In genomic region chr10:78033623-78034470, GRCh38 we compare ENCODE assay signal across 8 cellular contexts. TPM values are rescaled to one million over a fixed set of nuclear protein-coding genes. Genes with fewer than 3 reads are reported as not detected.
A peak's percentile ranks its signal among the peaks of the same experiment; 100 is the strongest.
DNase-seq lines count a peak whose midpoint lies in the region; ATAC-seq and TF ChIP-seq lines count a peak whose summit lies in the region.

RPS24 (plus strand) TSS chr10:78033863; CDS start chr10:78033902, 39 bp downstream.

- no peaks in the 10 kb centered on the region for H3K9me3 Mint-ChIP-seq in activated T-helper 2 cell treated with anti-CD3 and anti-CD28 coated beads, Interferon-gamma antibody, Interleukin-2, Interleukin-4, amounts not matched to agents 10 μg/mL and 5 μg/mL and 100 μg/mL, durations not matched to agents 14 hours and 24 hours and 36 hours
- H3K9me3 Mint-ChIP-seq in naive thymus-derived CD8-positive, alpha-beta T cell: peaks cover 0 to 4% (median 0%) of the 10 kb centered on the region in 9 donors

- peaks cover 35% of the 10 kb centered on the region for H3K4me1 Mint-ChIP-seq in activated T-helper 2 cell treated with anti-CD3 and anti-CD28 coated beads, Interferon-gamma antibody, Interleukin-2, Interleukin-4, amounts not matched to agents 10 μg/mL and 5 μg/mL and 100 μg/mL, durations not matched to agents 14 hours and 24 hours and 36 hours (ENCODE audit: low read depth)
- H3K4me1 Mint-ChIP-seq in naive thymus-derived CD8-positive, alpha-beta T cell: peaks cover 25 to 67% (median 57%) of the 10 kb centered on the region in 4 donors

- H3K27ac Mint-ChIP-seq in activated T-helper 2 cell treated with anti-CD3 and anti-CD28 coated beads, Interferon-gamma antibody, Interleukin-2, Interleukin-4, amounts not matched to agents 10 μg/mL and 5 μg/mL and 100 μg/mL, durations not matched to agents 14 hours and 24 hours and 36 hours: peak within 1 kb of the TSS; percentile 80
- H3K27ac Mint-ChIP-seq in naive thymus-derived CD8-positive, alpha-beta T cell: peak within 1 kb of the TSS; percentile 86 to 96 (median 94)

- H3K4me3 ChIP-seq in RWPE2 (ENCODE audit: severe bottlenecking) (peak within 1 kb of the TSS; percentile 55), fibroblast of mammary gland (ENCODE audit: control insufficient read depth, low read depth, low read length) (peak within 1 kb of the TSS; percentile 72)

- H3K27ac ChIP-seq in RWPE2 (ENCODE audit: poor library complexity, severe bottlenecking): peak within 1 kb of the TSS; percentile 67

- POLR2A ChIA-PET in naive thymus-derived CD8-positive, alpha-beta T cell (lab: Charles Lee): interaction anchor here (0.6 to 1.4 kb wide), 8 partner anchors 10 to 1288 kb away, joined by 3 to 4 read pairs (median 4); no protein-coding TSS in a partner anchor

- H3K4me3 Mint-ChIP-seq in activated T-helper 2 cell treated with anti-CD3 and anti-CD28 coated beads, Interferon-gamma antibody, Interleukin-2, Interleukin-4, amounts not matched to agents 10 μg/mL and 5 μg/mL and 100 μg/mL, durations not matched to agents 14 hours and 24 hours and 36 hours (ENCODE audit: low read depth): peak within 1 kb of the TSS; percentile 89
- H3K4me3 Mint-ChIP-seq in naive thymus-derived CD8-positive, alpha-beta T cell: peak within 1 kb of the TSS; percentile 86 to 98 (median 94)

- peak; percentile 97 for DNase-seq in EH (ENCODE audit: low read depth)
- DNase-seq in H4 (ENCODE audit: low spot score): peak; percentile 93
- DNase-seq in LoVo (ENCODE audit: low spot score): peak; percentile 98
- DNase-seq in RWPE2 (ENCODE audit: low spot score): peak; percentile 92
- DNase-seq in activated T-helper 2 cell treated with anti-CD3 and anti-CD28 coated beads, Interferon-gamma antibody, Interleukin-2, Interleukin-4, amounts not matched to agents 10 μg/mL and 5 μg/mL and 100 μg/mL, durations not matched to agents 14 hours and 24 hours and 36 hours (ENCODE audit: low spot score): peak; percentile 93
- peak; percentile 98 for DNase-seq in fibroblast of mammary gland (ENCODE audit: low read depth)
- peak; percentile 88 to 97 (median 93) for DNase-seq in naive thymus-derived CD8-positive, alpha-beta T cell
- DNase-seq in stimulated activated naive CD4-positive, alpha-beta T cell (lab: John Stamatoyannopoulos, UW): peak; percentile 89 to 96 (median 92)

- intact Hi-C loops in activated T-helper 2 cell treated with anti-CD3 and anti-CD28 coated beads, Interferon-gamma antibody, Interleukin-2, Interleukin-4, amounts not matched to agents 10 μg/mL and 5 μg/mL and 100 μg/mL, durations not matched to agents 14 hours and 24 hours and 36 hours (cut with micrococcal nuclease): loop anchor here (1.0 to 10.0 kb wide), 7 partner anchors 8 to 1208 kb away; partner anchors contain the start of genes DLG5 and ZMIZ1

- no peaks in the 10 kb centered on the region for H3K27me3 Mint-ChIP-seq in activated T-helper 2 cell treated with anti-CD3 and anti-CD28 coated beads, Interferon-gamma antibody, Interleukin-2, Interleukin-4, amounts not matched to agents 10 μg/mL and 5 μg/mL and 100 μg/mL, durations not matched to agents 14 hours and 24 hours and 36 hours (ENCODE audit: low read depth)
- H3K27me3 Mint-ChIP-seq in naive thymus-derived CD8-positive, alpha-beta T cell: peaks cover 0 to 4% (median 0%) of the 10 kb centered on the region in 5 donors

- no peaks in the 10 kb centered on the region for H3K27me3 ChIP-seq in RWPE2 (ENCODE audit: insufficient read depth, poor library complexity, severe bottlenecking)

- peaks cover 51% of the 10 kb centered on the region for H3K36me3 Mint-ChIP-seq in activated T-helper 2 cell treated with anti-CD3 and anti-CD28 coated beads, Interferon-gamma antibody, Interleukin-2, Interleukin-4, amounts not matched to agents 10 μg/mL and 5 μg/mL and 100 μg/mL, durations not matched to agents 14 hours and 24 hours and 36 hours (ENCODE audit: low read depth)
- peaks cover 8 to 42% (median 21%) of the 10 kb centered on the region in 3 donors for H3K36me3 Mint-ChIP-seq in naive thymus-derived CD8-positive, alpha-beta T cell

- no peaks in the 10 kb centered on the region for H3K9me3 ChIP-seq in RWPE2 (ENCODE audit: severe bottlenecking)

- TF ChIP-seq CTCF in RWPE2 (IDR thresholded peaks at IDR 0.05; ENCODE audit: poor library complexity, severe bottlenecking) (no peak), fibroblast of mammary gland (conservative IDR thresholded peaks at IDR 0.05; ENCODE audit: control insufficient read depth, insufficient read depth, low read depth, low read length) (no peak)

- peak; percentile 84 for ATAC-seq in RWPE2 (ENCODE audit: low read depth)
- ATAC-seq in naive thymus-derived CD8-positive, alpha-beta T cell: peak; percentile 82 to 88

- peaks cover 47% of the 10 kb centered on the region for H3K36me3 ChIP-seq in RWPE2 (ENCODE audit: low read depth)

- peaks cover 31% of the 10 kb centered on the region for H3K4me1 ChIP-seq in RWPE2 (ENCODE audit: insufficient read depth, poor library complexity, severe bottlenecking)

RNA-seq across cellular contexts. Expression of gene RPS24, which starts in this region (rescaled TPM):
- 3,270 and 3,319 TPM in 2 replicates for total RNA-seq in H4 (2014; rRNA removed; shearing (Covaris generic))
- 1,733 and 1,775 TPM in 2 replicates for total RNA-seq in activated T-helper 2 cell treated with anti-CD3 and anti-CD28 coated beads, Interferon-gamma antibody, Interleukin-2, Interleukin-4, amounts not matched to agents 10 μg/mL and 5 μg/mL and 100 μg/mL, durations not matched to agents 14 hours and 24 hours and 36 hours
- 1,000 to 10,000 TPM; 2,141 to 2,273 TPM for total RNA-seq in naive thymus-derived CD8-positive, alpha-beta T cell
- polyA plus RNA-seq in naive thymus-derived CD8-positive, alpha-beta T cell: 1,000 to 10,000 TPM; 1,179 to 1,624 (median 1,569) TPM

Comparison
In these comparisons a context has a peak if more than half of its experiments do, and no peak if none do; other contexts are left out.
1. Peak in every context shown above with its lines: DNase-seq, ATAC-seq, H3K4me3 ChIP-seq and H3K27ac ChIP-seq.